25 cellular contexts compared by ENCODE assay signal in genomic region chr13:52164989-52165388, GRCh38. TPM values are rescaled to one million over a fixed set of nuclear protein-coding genes. Genes with fewer than 3 reads are reported as not detected.
"Had no signal": no experiment of that assay in that cellular context is flagged by ENCODE, and none has a peak within 500 bp of the region (broad histone marks: within the 10 kb centered on the region; RNA-seq: fewer than 3 reads in every experiment).

No MANE protein-coding gene starts in this region.

- H3K9me3 ChIP-seq: body of pancreas, mucosa of descending colon, psoas muscle, thoracic aorta, upper lobe of left lung had no signal

- H3K4me3 Mint-ChIP-seq: activated B cell treated with CpG ODN at 0.5 μM for 24 hours; activated CD8-positive, alpha-beta T cell treated with anti-CD3 and anti-CD28 coated beads for 36 hours; activated naive CD8-positive, alpha-beta T cell treated with anti-CD3 and anti-CD28 coated beads, Interleukin-2, amount 10 ng/mL, durations not matched to agents 7 days and 5 days; naive B cell; neural progenitor cell; stimulated activated naive CD8-positive, alpha-beta T cell treated with anti-CD3 and anti-CD28 coated beads, Interleukin-15, amount 100 ng/mL, for 72 hours had no signal

- H3K27ac Mint-ChIP-seq: activated B cell treated with CpG ODN at 0.5 μM for 24 hours; activated CD8-positive, alpha-beta T cell treated with anti-CD3 and anti-CD28 coated beads for 36 hours; activated naive CD8-positive, alpha-beta T cell treated with anti-CD3 and anti-CD28 coated beads, Interleukin-2, amount 10 ng/mL, durations not matched to agents 7 days and 5 days; activated T-helper 2 cell treated with anti-CD3 and anti-CD28 coated beads, Interferon-gamma antibody, Interleukin-2, Interleukin-4, amounts not matched to agents 10 μg/mL and 5 μg/mL and 100 μg/mL, durations not matched to agents 14 hours and 24 hours and 36 hours; naive B cell; neural progenitor cell; stimulated activated naive CD8-positive, alpha-beta T cell treated with anti-CD3 and anti-CD28 coated beads, Interleukin-15, amount 100 ng/mL, for 72 hours had no signal

- H3K27ac ChIP-seq: body of pancreas, hepatocyte, neural progenitor cell, psoas muscle, thoracic aorta had no signal

- H2AFZ ChIP-seq: hepatocyte, neural progenitor cell had no signal

- H3K27me3 Mint-ChIP-seq: activated B cell treated with CpG ODN at 0.5 μM for 24 hours; activated naive CD8-positive, alpha-beta T cell treated with anti-CD3 and anti-CD28 coated beads, Interleukin-2, amount 10 ng/mL, durations not matched to agents 7 days and 5 days had no signal

- H3K4me3 ChIP-seq: body of pancreas, hepatocyte, mucosa of descending colon, neural progenitor cell, psoas muscle, thoracic aorta, upper lobe of left lung had no signal

- FAIRE-seq: colon, small intestine had no signal

- DNase-seq: activated B cell treated with CpG ODN at 0.5 μM for 24 hours; activated CD4-positive, alpha-beta T cell treated with anti-CD3 and anti-CD28 coated beads for 48 hours; activated CD8-positive, alpha-beta T cell treated with anti-CD3 and anti-CD28 coated beads for 36 hours; activated naive CD4-positive, alpha-beta T cell treated with Interleukin-2 at 50 U/mL for 16 hours; activated naive CD8-positive, alpha-beta T cell treated with anti-CD3 and anti-CD28 coated beads, Interleukin-2, amount 10 ng/mL, durations not matched to agents 7 days and 5 days; activated T-cell treated with anti-CD3 and anti-CD28 coated beads, Interleukin-2, amount 50 U/mL, for 1 hour; body of pancreas; islet precursor cell; mammary epithelial cell; mucosa of descending colon; naive B cell; psoas muscle; right cardiac atrium; stimulated activated CD4-positive, alpha-beta T cell treated with anti-CD3 and anti-CD28 coated beads, Interleukin-15, amount 100 ng/mL, for 24 hours; stimulated activated CD4-positive, alpha-beta T cell treated with anti-CD3 and anti-CD28 coated beads, Interleukin-2, amount 100 ng/mL, for 48 hours; stimulated activated naive CD8-positive, alpha-beta T cell treated with anti-CD3 and anti-CD28 coated beads, Interleukin-15, amount 100 ng/mL, for 72 hours; SW 1271; T-helper 2 cell had no signal

- ATAC-seq: activated CD8-positive, alpha-beta T cell treated with anti-CD3 and anti-CD28 coated beads for 36 hours; body of pancreas; mucosa of descending colon; psoas muscle; stimulated activated naive CD8-positive, alpha-beta T cell treated with anti-CD3 and anti-CD28 coated beads, Interleukin-15, amount 100 ng/mL, for 72 hours had no signal

- H3K4me1 ChIP-seq: psoas muscle had no signal

- H3K9me3 Mint-ChIP-seq: activated B cell treated with CpG ODN at 0.5 μM for 24 hours; activated CD8-positive, alpha-beta T cell treated with anti-CD3 and anti-CD28 coated beads for 36 hours; activated naive CD8-positive, alpha-beta T cell treated with anti-CD3 and anti-CD28 coated beads, Interleukin-2, amount 10 ng/mL, durations not matched to agents 7 days and 5 days; activated T-helper 2 cell treated with anti-CD3 and anti-CD28 coated beads, Interferon-gamma antibody, Interleukin-2, Interleukin-4, amounts not matched to agents 10 μg/mL and 5 μg/mL and 100 μg/mL, durations not matched to agents 14 hours and 24 hours and 36 hours; naive B cell; neural progenitor cell; stimulated activated naive CD8-positive, alpha-beta T cell treated with anti-CD3 and anti-CD28 coated beads, Interleukin-15, amount 100 ng/mL, for 72 hours had no signal

- H3K79me2 ChIP-seq: hepatocyte had no signal

- H3K27me3 ChIP-seq: body of pancreas, hepatocyte, upper lobe of left lung had no signal

- H3K4me2 ChIP-seq: hepatocyte, neural progenitor cell had no signal

- H3K9ac ChIP-seq: neural progenitor cell had no signal

RNA-seq across cellular contexts. Expression of gene NEK5, which starts 36.1 kb away (rescaled TPM):
- total RNA-seq: activated B cell treated with CpG ODN at 0.5 μM for 24 hours; activated naive CD8-positive, alpha-beta T cell treated with anti-CD3 and anti-CD28 coated beads, Interleukin-2, amount 10 ng/mL, durations not matched to agents 7 days and 5 days; activated T-helper 2 cell treated with anti-CD3 and anti-CD28 coated beads, Interferon-gamma antibody, Interleukin-2, Interleukin-4, amounts not matched to agents 10 μg/mL and 5 μg/mL and 100 μg/mL, durations not matched to agents 14 hours and 24 hours and 36 hours had no signal
